In the genomic region with DNA sequence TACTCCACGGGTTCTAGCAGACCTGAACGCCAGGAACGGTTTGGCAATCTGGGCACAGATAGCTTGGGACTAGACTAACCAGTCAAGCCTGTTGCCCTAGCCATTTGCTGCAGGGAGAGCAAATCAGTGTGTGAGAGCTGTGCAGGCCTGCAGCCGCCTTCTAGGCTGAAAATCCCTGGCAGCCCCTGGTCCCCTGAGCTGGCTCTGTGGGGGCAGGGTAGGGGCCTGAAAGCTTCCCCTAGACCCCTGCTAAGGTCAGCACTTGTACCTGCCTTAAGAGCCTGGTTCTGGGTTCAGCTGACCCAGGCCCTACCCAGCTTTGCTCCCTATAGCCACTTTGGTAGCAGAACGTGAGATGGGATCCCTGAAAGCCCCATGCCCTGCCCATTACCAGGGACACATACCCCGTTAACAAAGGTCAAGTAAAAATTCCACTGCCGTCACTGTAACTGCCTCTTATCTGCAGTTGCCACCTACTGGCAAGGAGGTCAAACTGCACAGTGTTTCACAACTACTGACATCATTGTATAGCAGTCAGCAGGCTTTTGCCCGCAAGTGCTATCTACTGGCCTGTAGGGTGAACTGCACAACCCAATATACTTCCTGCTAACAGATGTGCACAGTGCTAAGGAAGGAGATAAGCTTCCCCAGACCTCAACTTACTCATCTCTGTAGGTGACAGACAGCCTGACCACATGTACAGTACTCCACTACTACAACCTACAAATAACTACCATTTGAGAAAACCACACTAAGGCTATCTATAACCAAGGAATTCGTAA, we compare ENCODE assay signal across 9 cellular contexts.
DNase-seq lines count a peak whose midpoint lies in the region; ATAC-seq, FAIRE-seq and TF ChIP-seq lines count a peak whose summit lies in the region.
"Had no signal": no experiment of that assay in that cellular context is flagged by ENCODE, and none has a peak within 500 bp of the region (broad histone marks: within the 10 kb centered on the region; RNA-seq: fewer than 3 reads in every experiment).

No MANE protein-coding gene starts in this region.

- peak overlapping the region; percentile 36 to 79 (median 63) for H3K4me3 Mint-ChIP-seq in immature natural killer cell
- H3K4me3 Mint-ChIP-seq: T-helper 1 cell treated with Interleukin-12 subunit alpha and Interleukin-12 subunit beta and Interleukin-4 antibody, amounts not matched to agents 30 μg/mL and 1 μg/mL, for 36 hours had no signal

- H3K9me3 Mint-ChIP-seq in immature natural killer cell: peaks cover 9 to 22% (median 13%) of the 10 kb centered on the region in 6 donors

- peaks cover 21 to 23% of the 10 kb centered on the region in 2 donors for H3K4me1 Mint-ChIP-seq in immature natural killer cell

- H3K27ac ChIP-seq in RWPE1: no peak overlapping the region

- CTCF ChIA-PET in RWPE1 (lab: Yijun Ruan, JAX): interaction anchor here (0.6 to 0.7 kb wide), 3 partner anchors 16 to 242 kb away, joined by 3 to 5 read pairs (median 3); no protein-coding TSS in a partner anchor

- peaks cover 9 to 16% (median 10%) of the 10 kb centered on the region in 3 donors for H3K27me3 Mint-ChIP-seq in immature natural killer cell (ENCODE audit: low read depth in 3 of 3)

- no peak for FAIRE-seq in frontal cortex (lab: Jason Lieb, UNC)

- TF ChIP-seq CTCF in RWPE1 (conservative IDR thresholded peaks at IDR 0.05; ENCODE audit: low read depth): no peak

- H3K36me3 Mint-ChIP-seq in immature natural killer cell: peaks cover 0 to 9% (median 7%) of the 10 kb centered on the region in 3 donors

- DNase-seq in CMK (ENCODE audit: low read depth) (peak; percentile 94), RWPE1 (ENCODE audit: low spot score) (peak; percentile 7), immature natural killer cell (peak; percentile 59 to 75 (median 67)), frontal cortex (ENCODE audit: low spot score in 2 of 2) (no peak)
- peak; percentile 30 for DNase-seq in activated effector memory CD4-positive, alpha-beta T cell treated with Interleukin-2 at 50 U/mL for 16 hours
- DNase-seq in stimulated activated CD8-positive, alpha-beta memory T cell treated with anti-CD3 and anti-CD28 coated beads, Interleukin-4, amount 100 ng/mL, for 48 hours: peak; percentile 62

- H3K27ac Mint-ChIP-seq in immature natural killer cell: peak overlapping the region in 5 of 6 donors; percentile 38 to 86 (median 63)
- H3K27ac Mint-ChIP-seq: T-helper 1 cell treated with Interleukin-12 subunit alpha and Interleukin-12 subunit beta and Interleukin-4 antibody, amounts not matched to agents 30 μg/mL and 1 μg/mL, for 36 hours had no signal

- ATAC-seq in GM19395 (IDR thresholded peaks at IDR 0.05; ENCODE audit: unreplicated experiment) (peak; percentile 100), HG03354 (IDR thresholded peaks at IDR 0.05; ENCODE audit: poor library complexity, severe bottlenecking, unreplicated experiment) (peak; percentile 100)

- POLR2A ChIA-PET in RWPE1 (lab: Yijun Ruan, JAX; ENCODE audit: low non-redundant PET): no interaction called here

Comparison
In these comparisons a context has a peak if more than half of its experiments do, and no peak if none do; other contexts are left out.
1. DNase-seq: peak in CMK (single experiment), RWPE1 (single experiment), activated effector memory CD4-positive, alpha-beta T cell treated with Interleukin-2 at 50 U/mL for 16 hours (single experiment), immature natural killer cell (3 of 3) and stimulated activated CD8-positive, alpha-beta memory T cell treated with anti-CD3 and anti-CD28 coated beads, Interleukin-4, amount 100 ng/mL, for 48 hours (single experiment); none in frontal cortex (0 of 2).